ENCODE assay signal across 28 cellular contexts in the genomic region with DNA sequence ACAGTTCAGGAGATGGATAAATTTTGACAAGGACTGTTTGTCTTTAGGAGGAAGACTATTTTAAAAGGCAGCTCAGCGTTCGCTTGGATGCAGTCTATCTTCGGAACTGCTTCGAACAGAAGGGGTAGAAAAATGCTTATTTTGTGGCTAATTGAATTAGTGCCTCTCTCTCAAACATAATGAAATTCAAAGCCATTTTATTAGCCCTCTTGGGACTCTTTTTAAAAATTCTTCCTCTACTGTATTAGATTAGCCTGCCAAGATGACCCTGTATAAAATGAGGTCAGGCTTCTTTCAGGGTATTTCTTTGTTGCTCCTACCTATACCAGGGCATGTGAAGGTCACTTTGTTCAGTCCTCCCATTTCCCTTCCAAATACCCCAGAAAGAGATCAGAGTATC.
"Had no signal": no experiment of that assay in that cellular context is flagged by ENCODE, and none has a peak within 500 bp of the region (broad histone marks: within the 10 kb centered on the region; RNA-seq: fewer than 3 reads in every experiment).

No MANE protein-coding gene starts in this region.

- H3K27ac ChIP-seq: ascending aorta, breast epithelium, cardiac muscle cell, colonic mucosa had no signal

- H3K4me1 ChIP-seq: ascending aorta, breast epithelium, colonic mucosa had no signal

- H3K36me3 ChIP-seq: ascending aorta, breast epithelium, cardiac muscle cell, colonic mucosa had no signal

- H3K27ac Mint-ChIP-seq: activated CD4-positive, alpha-beta memory T cell treated with anti-CD3 and anti-CD28 coated beads for 36 hours; activated CD4-positive, alpha-beta T cell treated with anti-CD3 and anti-CD28 coated beads for 36 hours; activated CD4-positive, alpha-beta T cell treated with anti-CD3 and anti-CD28 coated beads, Interleukin-2, amount 10 ng/mL, durations not matched to agents 24 days and 14 days; activated CD8-positive, alpha-beta memory T cell treated with anti-CD3 and anti-CD28 coated beads, Interleukin-2, amount 10 ng/mL, durations not matched to agents 7 days and 5 days; activated CD8-positive, alpha-beta T cell treated with anti-CD3 and anti-CD28 coated beads, Interleukin-2, amount 10 ng/mL, durations not matched to agents 7 days and 5 days; activated naive CD4-positive, alpha-beta T cell treated with anti-CD3 and anti-CD28 coated beads for 36 hours; activated naive CD4-positive, alpha-beta T cell treated with anti-CD3 and anti-CD28 coated beads, Interleukin-2, amount 50 U/mL, for 24 hours; activated naive CD8-positive, alpha-beta T cell treated with anti-CD3 and anti-CD28 coated beads, Interleukin-2, amount 10 ng/mL, durations not matched to agents 7 days and 5 days; activated T-helper 1 cell treated with anti-CD3 and anti-CD28 coated beads, Interleukin-12 subunit alpha, Interleukin-12 subunit beta, Interleukin-2, Interleukin-4 antibody, amounts not matched to agents 30 ng/mL and 10 ng/mL and 1 ng/mL, durations not matched to agents 14 hours and 24 hours and 36 hours; activated T-helper 2 cell treated with anti-CD3 and anti-CD28 coated beads, Interferon-gamma antibody, Interleukin-2, Interleukin-4, amounts not matched to agents 10 μg/mL and 5 μg/mL and 100 μg/mL, durations not matched to agents 14 hours and 24 hours and 36 hours had no signal

- H3K36me3 Mint-ChIP-seq: activated CD4-positive, alpha-beta memory T cell treated with anti-CD3 and anti-CD28 coated beads for 36 hours; activated CD8-positive, alpha-beta memory T cell treated with anti-CD3 and anti-CD28 coated beads, Interleukin-2, amount 10 ng/mL, durations not matched to agents 7 days and 5 days; activated naive CD4-positive, alpha-beta T cell treated with anti-CD3 and anti-CD28 coated beads, Interleukin-2, amount 50 U/mL, for 24 hours; activated naive CD8-positive, alpha-beta T cell treated with anti-CD3 and anti-CD28 coated beads, Interleukin-2, amount 10 ng/mL, durations not matched to agents 7 days and 5 days; brain had no signal

- H3K9me3 Mint-ChIP-seq: activated CD4-positive, alpha-beta memory T cell treated with anti-CD3 and anti-CD28 coated beads for 36 hours; activated CD4-positive, alpha-beta T cell treated with anti-CD3 and anti-CD28 coated beads, Interleukin-2, amount 10 ng/mL, durations not matched to agents 24 days and 14 days; activated naive CD4-positive, alpha-beta T cell treated with anti-CD3 and anti-CD28 coated beads for 36 hours; activated naive CD4-positive, alpha-beta T cell treated with anti-CD3 and anti-CD28 coated beads, Interleukin-2, amount 50 U/mL, for 24 hours; activated naive CD8-positive, alpha-beta T cell treated with anti-CD3 and anti-CD28 coated beads, Interleukin-2, amount 10 ng/mL, durations not matched to agents 7 days and 5 days; activated T-helper 1 cell treated with anti-CD3 and anti-CD28 coated beads, Interleukin-12 subunit alpha, Interleukin-12 subunit beta, Interleukin-2, Interleukin-4 antibody, amounts not matched to agents 30 ng/mL and 10 ng/mL and 1 ng/mL, durations not matched to agents 14 hours and 24 hours and 36 hours; activated T-helper 2 cell treated with anti-CD3 and anti-CD28 coated beads, Interferon-gamma antibody, Interleukin-2, Interleukin-4, amounts not matched to agents 10 μg/mL and 5 μg/mL and 100 μg/mL, durations not matched to agents 14 hours and 24 hours and 36 hours had no signal

- H3K4me3 ChIP-seq: ascending aorta, breast epithelium, cardiac muscle cell, colonic mucosa had no signal

- ATAC-seq: activated CD4-positive, alpha-beta T cell treated with anti-CD3 and anti-CD28 coated beads for 36 hours; activated CD8-positive, alpha-beta memory T cell treated with anti-CD3 and anti-CD28 coated beads, Interleukin-2, amount 10 ng/mL, durations not matched to agents 7 days and 5 days; activated CD8-positive, alpha-beta T cell treated with anti-CD3 and anti-CD28 coated beads, Interleukin-2, amount 10 ng/mL, durations not matched to agents 7 days and 5 days; esophagus mucosa had no signal

- H3K9me3 ChIP-seq: ascending aorta, breast epithelium, colonic mucosa had no signal

- H3K4me3 Mint-ChIP-seq: activated CD4-positive, alpha-beta memory T cell treated with anti-CD3 and anti-CD28 coated beads for 36 hours; activated CD4-positive, alpha-beta T cell treated with anti-CD3 and anti-CD28 coated beads for 36 hours; activated CD4-positive, alpha-beta T cell treated with anti-CD3 and anti-CD28 coated beads, Interleukin-2, amount 10 ng/mL, durations not matched to agents 24 days and 14 days; activated CD8-positive, alpha-beta memory T cell treated with anti-CD3 and anti-CD28 coated beads, Interleukin-2, amount 10 ng/mL, durations not matched to agents 7 days and 5 days; activated CD8-positive, alpha-beta T cell treated with anti-CD3 and anti-CD28 coated beads, Interleukin-2, amount 10 ng/mL, durations not matched to agents 7 days and 5 days; activated naive CD4-positive, alpha-beta T cell treated with anti-CD3 and anti-CD28 coated beads for 36 hours; activated naive CD4-positive, alpha-beta T cell treated with anti-CD3 and anti-CD28 coated beads, Interleukin-2, amount 50 U/mL, for 24 hours; activated naive CD8-positive, alpha-beta T cell treated with anti-CD3 and anti-CD28 coated beads, Interleukin-2, amount 10 ng/mL, durations not matched to agents 7 days and 5 days; activated T-helper 1 cell treated with anti-CD3 and anti-CD28 coated beads, Interleukin-12 subunit alpha, Interleukin-12 subunit beta, Interleukin-2, Interleukin-4 antibody, amounts not matched to agents 30 ng/mL and 10 ng/mL and 1 ng/mL, durations not matched to agents 14 hours and 24 hours and 36 hours; brain had no signal

- H3K4me1 Mint-ChIP-seq: activated CD4-positive, alpha-beta T cell treated with anti-CD3 and anti-CD28 coated beads for 36 hours; activated CD4-positive, alpha-beta T cell treated with anti-CD3 and anti-CD28 coated beads, Interleukin-2, amount 10 ng/mL, durations not matched to agents 24 days and 14 days; activated CD8-positive, alpha-beta memory T cell treated with anti-CD3 and anti-CD28 coated beads, Interleukin-2, amount 10 ng/mL, durations not matched to agents 7 days and 5 days; activated naive CD4-positive, alpha-beta T cell treated with anti-CD3 and anti-CD28 coated beads, Interleukin-2, amount 50 U/mL, for 24 hours; activated naive CD8-positive, alpha-beta T cell treated with anti-CD3 and anti-CD28 coated beads, Interleukin-2, amount 10 ng/mL, durations not matched to agents 7 days and 5 days had no signal

- H3K27me3 ChIP-seq: ascending aorta, breast epithelium, cardiac muscle cell, colonic mucosa had no signal

- DNase-seq: activated CD4-positive, alpha-beta memory T cell treated with anti-CD3 and anti-CD28 coated beads for 36 hours; activated CD4-positive, alpha-beta T cell treated with anti-CD3 and anti-CD28 coated beads for 36 hours; activated CD4-positive, alpha-beta T cell treated with anti-CD3 and anti-CD28 coated beads, Interleukin-2, amount 10 ng/mL, durations not matched to agents 24 days and 14 days; activated CD4-positive, CD25-positive, alpha-beta regulatory T cell; activated CD4-positive, CD25-positive, alpha-beta regulatory T cell treated with anti-CD3 and anti-CD28 coated beads, Interleukin-2, amount 50 U/mL, for 72 hours; activated CD8-positive, alpha-beta memory T cell treated with anti-CD3 and anti-CD28 coated beads, Interleukin-2, amount 10 ng/mL, durations not matched to agents 7 days and 5 days; activated CD8-positive, alpha-beta memory T cell treated with anti-CD3 and anti-CD28 coated beads, Interleukin-2, amount 50 U/mL, for 4 hours; activated CD8-positive, alpha-beta T cell treated with anti-CD3 and anti-CD28 coated beads, Interleukin-2, amount 10 ng/mL, durations not matched to agents 7 days and 5 days; activated effector memory CD4-positive, alpha-beta T cell treated with anti-CD3 and anti-CD28 coated beads, Interleukin-2, amount 50 U/mL, for 16 hours; activated naive CD4-positive, alpha-beta T cell treated with anti-CD3 and anti-CD28 coated beads for 36 hours; activated naive CD8-positive, alpha-beta T cell treated with anti-CD3 and anti-CD28 coated beads, Interleukin-2, amount 10 ng/mL, durations not matched to agents 7 days and 5 days; activated T-cell treated with anti-CD3 and anti-CD28 coated beads, Interleukin-2, amount 50 U/mL, for 1 hour; activated T-cell treated with anti-CD3 and anti-CD28 coated beads, Interleukin-2, amount 50 U/mL, for 48 hours; central memory CD4-positive, alpha-beta T cell; cerebellar nuclear complex; colonic mucosa; effector CD8-positive, alpha-beta T cell; foreskin fibroblast; glutamatergic neuron; T-helper 2 cell had no signal
